8 cellular contexts compared by ENCODE assay signal in genomic region chr10:117004238-117004626, GRCh38. TPM values are rescaled to one million over a fixed set of nuclear protein-coding genes. Genes with fewer than 3 reads are reported as not detected.
DNase-seq lines count a peak whose midpoint lies in the region; ATAC-seq and TF ChIP-seq lines count a peak whose summit lies in the region.

No MANE protein-coding gene starts in this region.

- TF ChIP-seq POLR2A in IMR-90 (IDR thresholded peaks at IDR 0.05; ENCODE audit: low read depth, low read length): no peak

- no peak overlapping the region for H3K56ac ChIP-seq in IMR-90 (ENCODE audit: extremely low read depth, insufficient read depth, low read length)

- DNase-seq in CD14-positive monocyte (ENCODE audit: low spot score) (peak; percentile 51), IMR-90 (peak; percentile 2), cardiac fibroblast (ENCODE audit: low read depth in 2 of 2) (peak in 1 of 2 donors; percentile 33), memory B cell (ENCODE audit: low spot score in 2 of 2) (no peak), activated gamma-delta T cell (lab: John Stamatoyannopoulos, UW) (no peak), GF-D8 (lab: John Stamatoyannopoulos, UW) (no peak)
- DNase-seq in stimulated activated CD4-positive, alpha-beta T cell treated with anti-CD3 and anti-CD28 coated beads, Interleukin-4, amount 100 ng/mL, for 1 hour: no peak

- H3K27me3 ChIP-seq in IMR-90 (ENCODE audit: control insufficient read depth, insufficient read depth, low read length): no peaks in the 10 kb centered on the region

- no peaks in the 10 kb centered on the region; the same call in 1 of the 2 replicates for H3K4me1 ChIP-seq in IMR-90 (ENCODE audit: control insufficient read depth, insufficient read depth, low read length)

- no peaks in the 10 kb centered on the region for H4K20me1 ChIP-seq in IMR-90 (ENCODE audit: insufficient read depth, low read length)

- CTCF ChIA-PET in IMR-90 (lab: Yijun Ruan, JAX): interaction anchor here (0.9 kb wide), 2 partner anchors 13 to 43 kb away, joined by 3 read pairs; no protein-coding TSS in a partner anchor

- intact Hi-C loops in CD14-positive monocyte (cut with micrococcal nuclease) (loop anchor here (2.0 to 10.0 kb wide), 2 partner anchors 49 to 55 kb away; no protein-coding TSS in a partner anchor), IMR-90 (cut with micrococcal nuclease) (loop anchor here (5.0 to 10.0 kb wide), 2 partner anchors 157 to 161 kb away; partner anchors contain the start of gene ENO4)

- no peak overlapping the region for H4K5ac ChIP-seq in IMR-90 (ENCODE audit: low read depth, low read length)

- peak overlapping the region; percentile 89 for H2AK9ac ChIP-seq in IMR-90 (replicated peaks; ENCODE audit: low read depth, low read length, poor library complexity)

- no peak overlapping the region for H2AK5ac ChIP-seq in IMR-90 (ENCODE audit: low read depth, low read length)

- H3K14ac ChIP-seq in IMR-90 (replicated peaks; ENCODE audit: low read depth, low read length): no peak overlapping the region

- 0 out of 2 replicates have a peak overlapping the region, but pooled peaks have one; percentile 5 for H3K23ac ChIP-seq in IMR-90 (ENCODE audit: low read depth, low read length)

- H3K27me3 Mint-ChIP-seq in CD14-positive monocyte (ENCODE audit: low read depth in 3 of 3) (peaks cover 0 to 7% (median 6%) of the 10 kb centered on the region in 3 donors), memory B cell (peaks cover 9% of the 10 kb centered on the region)

- H3K4ac ChIP-seq in IMR-90 (ENCODE audit: low read depth, low read length): peak overlapping the region; percentile 64

- 0 out of 2 replicates have a peak overlapping the region, but pooled peaks have one; percentile 32 for H2BK120ac ChIP-seq in IMR-90 (ENCODE audit: low read depth, low read length)

- H3K4me2 ChIP-seq in IMR-90 (ENCODE audit: low read depth, low read length): peak overlapping the region; percentile 75

- peak overlapping the region; percentile 63; the same call in 1 of the 2 replicates for H4K91ac ChIP-seq in IMR-90 (ENCODE audit: insufficient read depth, low read depth, low read length)

- H3K27ac Mint-ChIP-seq in CD14-positive monocyte (peak overlapping the region; percentile 83 to 92 (median 89)), memory B cell (no peak overlapping the region)

- peaks cover 2 to 3% of the 10 kb centered on the region in 2 experiments; a peak in 1 of 4 replicates for H3K79me1 ChIP-seq in IMR-90 (ENCODE audit: low read depth in 1 of 2, low read length in 2 of 2)

- no peak overlapping the region for H2BK15ac ChIP-seq in IMR-90 (ENCODE audit: low read depth, low read length)

- no peaks in the 10 kb centered on the region for H3K36me3 ChIP-seq in IMR-90 (ENCODE audit: control insufficient read depth, insufficient read depth, low read length)

- no peak overlapping the region; the same call in 1 of the 2 replicates for H3K27ac ChIP-seq in IMR-90 (ENCODE audit: insufficient read depth, low read length)

- no peaks in the 10 kb centered on the region for H3K9me1 ChIP-seq in IMR-90 (ENCODE audit: insufficient read depth, low read length)

- dilution Hi-C loops in IMR-90 (cut with HindIII; ENCODE audit: low sequenced_read_pairs, unreplicated experiment): no loop called here

- H3K9me3 ChIP-seq in IMR-90 (ENCODE audit: control insufficient read depth, insufficient read depth, low read length): no peaks in the 10 kb centered on the region

- H2AFZ ChIP-seq in IMR-90 (replicated peaks; ENCODE audit: low read length, poor library complexity): peak overlapping the region; percentile 96

- H3K9me3 Mint-ChIP-seq in CD14-positive monocyte: peaks cover 0 to 4% (median 0%) of the 10 kb centered on the region in 7 donors
- H3K9me3 Mint-ChIP-seq in memory B cell: no peaks in the 10 kb centered on the region

- H3K9ac ChIP-seq in IMR-90 (ENCODE audit: low read depth, low read length): peak overlapping the region; percentile 50

- POLR2A ChIA-PET in IMR-90 (lab: Charles Lee; ENCODE audit: unreplicated experiment): no interaction called here

- H2BK5ac ChIP-seq in IMR-90 (ENCODE audit: low read depth, low read length, poor library complexity, severe bottlenecking): no peak overlapping the region

- peak; percentile 43 for ATAC-seq in GM19455 (IDR thresholded peaks at IDR 0.05; ENCODE audit: unreplicated experiment)
- ATAC-seq in IMR-90 (ENCODE audit: low read depth): no peak
- ATAC-seq in memory B cell (ENCODE audit: low read depth): no peak

- peak overlapping the region; percentile 94 to 96 for H3K4me3 Mint-ChIP-seq in CD14-positive monocyte
- H3K4me3 Mint-ChIP-seq in memory B cell: peak overlapping the region; percentile 84

- WGBS in IMR-90 (ENCODE audit: extremely low coverage in 2 of 2, insufficient read length in 1 of 2), 2 experiments: no CpG with 5 or more reads among the region's 7 CpGs

- H3K36me3 Mint-ChIP-seq in CD14-positive monocyte (peaks cover 3 to 7% of the 10 kb centered on the region in 2 donors), memory B cell (no peaks in the 10 kb centered on the region)

- peaks cover 46% of the 10 kb centered on the region for H3K4me1 Mint-ChIP-seq in CD14-positive monocyte
- H3K4me1 Mint-ChIP-seq in memory B cell: peaks cover 2% of the 10 kb centered on the region

- BruUV-seq in IMR-90 (replicated peaks; lab: Mats Ljungman, UMichigan): no TSS peak

- TF ChIP-seq RAD21 in IMR-90 (IDR thresholded peaks at IDR 0.05; ENCODE audit: low read length): no peak

- H3K4me3 ChIP-seq in IMR-90 (ENCODE audit: insufficient read depth, low read depth, low read length) (peak overlapping the region; percentile 75), cardiac fibroblast (replicated peaks in 1 of 2; ENCODE audit: low read depth in 2 of 2, low read length in 2 of 2) (peak overlapping the region; percentile 75 to 87)

- peak overlapping the region; percentile 54 to 67; a peak in 2 of 4 replicates for H4K8ac ChIP-seq in IMR-90 (ENCODE audit: low read depth in 2 of 2, low read length in 2 of 2)

- H2BK20ac ChIP-seq in IMR-90 (ENCODE audit: low read depth, low read length): no peak overlapping the region

- no peak overlapping the region for H3K18ac ChIP-seq in IMR-90 (ENCODE audit: low read depth, low read length)

- TF ChIP-seq CTCF in CD14-positive monocyte (IDR thresholded peaks at IDR 0.05) (no peak), IMR-90 (conservative IDR thresholded peaks at IDR 0.05; ENCODE audit: low read depth, low read length) (no peak), cardiac fibroblast (IDR thresholded peaks at IDR 0.05; ENCODE audit: low read depth, low read length) (no peak)

- in situ Hi-C loops in IMR-90 (cut with MboI; ENCODE audit: low sequenced_read_pairs): no loop called here

TF ChIP-seq in IMR-90, 13 proteins besides CTCF, POLR2A, EP300 and RAD21:
- TF ChIP-seq FOS (IDR thresholded peaks at IDR 0.05; ENCODE audit: low read depth, low read length): no peak
- no peak for TF ChIP-seq RFX5 (IDR thresholded peaks at IDR 0.05; ENCODE audit: low read depth, low read length)
- no peak for TF ChIP-seq ELK1 (IDR thresholded peaks at IDR 0.05; ENCODE audit: borderline replicate concordance, low read depth, low read length)
- TF ChIP-seq USF2 (IDR thresholded peaks at IDR 0.05; ENCODE audit: low read depth, low read length): no peak
- no peak for TF ChIP-seq BHLHE40 (IDR thresholded peaks at IDR 0.05; ENCODE audit: low read depth, low read length)
- no peak for TF ChIP-seq RCOR1 (IDR thresholded peaks at IDR 0.05; ENCODE audit: insufficient replicate concordance, low read length)
- TF ChIP-seq MXI1 (IDR thresholded peaks at IDR 0.05; ENCODE audit: borderline replicate concordance, low read depth, low read length): no peak
- no peak for TF ChIP-seq CHD1 (IDR thresholded peaks at IDR 0.05; ENCODE audit: low read depth, low read length)
- TF ChIP-seq SMC3 (IDR thresholded peaks at IDR 0.05; ENCODE audit: low read depth, low read length): no peak
- TF ChIP-seq MAZ (IDR thresholded peaks at IDR 0.05; ENCODE audit: borderline replicate concordance, low read depth, low read length): no peak
- TF ChIP-seq NFE2L2 (IDR thresholded peaks at IDR 0.05; ENCODE audit: low read depth, low read length): no peak

RNA-seq across cellular contexts. Expression of gene SHTN1, which starts 0.8 kb away (rescaled TPM):
- polyA plus RNA-seq in CD14-positive monocyte (10 to 100 TPM; 14.4 to 14.9 TPM), IMR-90 (2012; rRNA removed) (1.9 and 2.3 TPM in 2 replicates)
- 0.54 and 1.4 TPM in 2 replicates for total RNA-seq in IMR-90 (2012; rRNA removed)
- polyA plus RNA-seq in IMR-90 (2012; cell fraction: cytosol; rRNA removed): 0.23 and 0.28 TPM in 2 replicates
- 1.1 and 15.5 TPM in 2 replicates for polyA plus RNA-seq in IMR-90 (2012; cell fraction: nucleus; rRNA removed; ENCODE audit: low replicate concordance)

Comparison
In these comparisons a context has a peak if more than half of its experiments do, and no peak if none do; other contexts are left out.
1. DNase-seq: peak in CD14-positive monocyte (single experiment) and IMR-90 (single experiment); none in memory B cell (0 of 2), activated gamma-delta T cell (single experiment), stimulated activated CD4-positive, alpha-beta T cell treated with anti-CD3 and anti-CD28 coated beads, Interleukin-4, amount 100 ng/mL, for 1 hour (single experiment) and GF-D8 (single experiment).